Comparison of ENCODE assay signal across 12 cellular contexts in the genomic region with DNA sequence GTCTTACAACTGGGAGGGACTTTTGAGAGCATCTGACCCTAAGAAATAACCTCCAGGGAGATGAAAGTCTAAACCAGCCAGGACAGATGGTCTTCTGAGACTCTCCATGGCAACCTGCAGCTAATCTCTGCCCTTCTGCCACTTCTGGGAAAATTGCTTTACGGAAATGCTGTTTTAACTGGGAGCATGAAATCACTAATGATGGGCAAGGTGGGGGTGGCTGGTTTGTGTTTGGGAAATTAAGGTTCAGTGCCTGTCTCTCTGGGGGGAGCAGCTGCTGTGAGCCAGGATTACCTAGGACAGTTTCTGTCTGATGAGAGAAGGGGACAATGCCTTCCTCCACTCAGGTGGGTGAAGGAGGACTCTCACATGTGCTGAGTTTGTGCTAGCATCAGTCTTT. TPM values are rescaled to one million over a fixed set of nuclear protein-coding genes. Genes with fewer than 3 reads are reported as not detected.
"Had no signal": no experiment of that assay in that cellular context is flagged by ENCODE, and none has a peak within 500 bp of the region (broad histone marks: within the 10 kb centered on the region; RNA-seq: fewer than 3 reads in every experiment).

No MANE protein-coding gene starts in this region.

- DNase-seq: activated B cell treated with CpG ODN at 0.5 μM for 24 hours; activated CD4-positive, alpha-beta T cell treated with anti-CD3 and anti-CD28 coated beads, Interleukin-2, amount 10 ng/mL, durations not matched to agents 7 days and 5 days; activated effector memory CD4-positive, alpha-beta T cell treated with anti-CD3 and anti-CD28 coated beads, Interleukin-2, amount 50 U/mL, for 16 hours; amygdala; brain microvascular endothelial cell; foreskin keratinocyte; head of caudate nucleus; left colon; naive thymus-derived CD8-positive, alpha-beta T cell; stimulated activated CD4-positive, alpha-beta T cell treated with anti-CD3 and anti-CD28 coated beads, Interleukin-12 subunit alpha, Interleukin-12 subunit beta, amount 100 ng/mL, for 4 hours; stimulated activated naive CD4-positive, alpha-beta T cell treated with Interleukin-2 at 50 U/mL for 16 hours had no signal

- H3K27ac ChIP-seq: brain microvascular endothelial cell, foreskin keratinocyte had no signal

- H3K4me1 Mint-ChIP-seq: activated B cell treated with CpG ODN at 0.5 μM for 24 hours; activated CD4-positive, alpha-beta T cell treated with anti-CD3 and anti-CD28 coated beads, Interleukin-2, amount 10 ng/mL, durations not matched to agents 7 days and 5 days; naive thymus-derived CD8-positive, alpha-beta T cell had no signal

- H3K36me3 Mint-ChIP-seq: activated naive CD8-positive, alpha-beta T cell; naive thymus-derived CD8-positive, alpha-beta T cell had no signal

- ATAC-seq: foreskin keratinocyte; naive thymus-derived CD8-positive, alpha-beta T cell had no signal

- H3K36me3 ChIP-seq: brain microvascular endothelial cell had no signal

- H3K9me3 Mint-ChIP-seq: activated CD4-positive, alpha-beta T cell treated with anti-CD3 and anti-CD28 coated beads, Interleukin-2, amount 10 ng/mL, durations not matched to agents 7 days and 5 days had no signal

- H3K27me3 ChIP-seq: brain microvascular endothelial cell, foreskin keratinocyte had no signal

- H3K4me3 Mint-ChIP-seq: activated B cell treated with CpG ODN at 0.5 μM for 24 hours; activated CD4-positive, alpha-beta T cell treated with anti-CD3 and anti-CD28 coated beads, Interleukin-2, amount 10 ng/mL, durations not matched to agents 7 days and 5 days; activated naive CD8-positive, alpha-beta T cell; naive thymus-derived CD8-positive, alpha-beta T cell had no signal

- H3K27ac Mint-ChIP-seq: activated B cell treated with CpG ODN at 0.5 μM for 24 hours; activated CD4-positive, alpha-beta T cell treated with anti-CD3 and anti-CD28 coated beads, Interleukin-2, amount 10 ng/mL, durations not matched to agents 7 days and 5 days; activated naive CD8-positive, alpha-beta T cell; naive thymus-derived CD8-positive, alpha-beta T cell had no signal

- H3K4me1 ChIP-seq: foreskin keratinocyte had no signal

RNA-seq across cellular contexts. Expression of a gene that starts 33.2 kb away (rescaled TPM):
- total RNA-seq: activated CD4-positive, alpha-beta T cell treated with anti-CD3 and anti-CD28 coated beads, Interleukin-2, amount 10 ng/mL, durations not matched to agents 7 days and 5 days had no signal
- polyA plus RNA-seq: naive thymus-derived CD8-positive, alpha-beta T cell had no signal
